ENCODE assay signal across 32 cellular contexts in genomic region chr19:5738423-5738822, GRCh38. TPM values are rescaled to one million over a fixed set of nuclear protein-coding genes. Genes with fewer than 3 reads are reported as not detected.
DNase-seq lines count a peak whose midpoint lies in the region; ATAC-seq, FAIRE-seq and TF ChIP-seq lines count a peak whose summit lies in the region.
"Had no signal": no experiment of that assay in that cellular context is flagged by ENCODE, and none has a peak within 500 bp of the region (broad histone marks: within the 10 kb centered on the region; RNA-seq: fewer than 3 reads in every experiment).

No MANE protein-coding gene starts in this region.

- WGBS in K562 (ENCODE audit: insufficient coverage, low coverage, missing lambda C conversion rate) = 9% methylated on average over 8 of the region's 8 CpGs
- WGBS in small intestine, 3 donors = 25 to 61% (median 55%) methylated on average over 8 of the region's 8 CpGs

- TF ChIP-seq RAD21 in K562 (CRISPR knock-in tag; conservative IDR thresholded peaks at IDR 0.05 in 1 of 2, IDR thresholded peaks at IDR 0.05 in 1 of 2) = no peak

- H3K27me3 Mint-ChIP-seq in MCF 10A (ENCODE audit: insufficient read depth, unreplicated experiment) = peaks cover 9% of the 10 kb centered on the region
- H3K27me3 Mint-ChIP-seq in activated CD4-positive, alpha-beta T cell treated with anti-CD3 and anti-CD28 coated beads, Interleukin-2, amount 10 ng/mL, durations not matched to agents 7 days and 5 days = peaks cover 6% of the 10 kb centered on the region

- no peak for TF ChIP-seq EP300 in K562 (IDR thresholded peaks at IDR 0.05; ENCODE audit: low read length)

- no peak overlapping the region for H2AFZ ChIP-seq in K562 (ENCODE audit: low read depth, low read length)

- H3K4me2 ChIP-seq in K562 (ENCODE audit: insufficient read depth, low read length) = no peak overlapping the region

- H3K4me3 ChIP-seq in breast epithelium (no peak overlapping the region), K562 (no peak overlapping the region), fibroblast of villous mesenchyme (ENCODE audit: low read depth, low read length) (no peak overlapping the region), small intestine (ENCODE audit: low read depth in 1 of 2, low read length in 2 of 2) (no peak overlapping the region)
- H3K4me3 ChIP-seq: GM12878, right lobe of liver, stomach, vagina had no signal

- TF ChIP-seq POLR2A in breast epithelium (IDR thresholded peaks at IDR 0.05) (no peak), K562 (conservative IDR thresholded peaks at IDR 0.05) (no peak)

- TF ChIP-seq CTCF in MCF 10A (IDR thresholded peaks at IDR 0.05; ENCODE audit: unreplicated experiment) (no peak), breast epithelium (IDR thresholded peaks at IDR 0.05) (no peak), K562 (IDR thresholded peaks at IDR 0.05 in 2 of 3, conservative IDR thresholded peaks at IDR 0.05 in 1 of 3; ENCODE audit: insufficient read depth in 2 of 3, low read depth in 1 of 3, low read length in 3 of 3) (no peak), fibroblast of villous mesenchyme (IDR thresholded peaks at IDR 0.05; ENCODE audit: insufficient read depth, low read depth, low read length) (no peak)

- ATAC-seq in K562 = no peak
- ATAC-seq: GM12878; naive thymus-derived CD4-positive, alpha-beta T cell; Panc1 had no signal

- no peaks in the 10 kb centered on the region for H3K27me3 ChIP-seq in breast epithelium
- peaks cover 10 to 44% of the 10 kb centered on the region in 2 experiments; a peak in 4 of 5 replicates for H3K27me3 ChIP-seq in K562 (ENCODE audit: control insufficient read depth in 2 of 2, insufficient read depth in 2 of 2, low read length in 2 of 2)
- no peaks in the 10 kb centered on the region for H3K27me3 ChIP-seq in small intestine (ENCODE audit: control insufficient read depth in 2 of 2, insufficient read depth in 2 of 2, low read length in 2 of 2)
- H3K27me3 ChIP-seq: right lobe of liver, vagina had no signal

- H3K9me3 ChIP-seq in breast epithelium (no peaks in the 10 kb centered on the region), K562 (replicated peaks; ENCODE audit: control insufficient read depth, insufficient read depth, low read depth, low read length) (peaks cover 3% of the 10 kb centered on the region; the same call in 1 of the 2 replicates), small intestine (ENCODE audit: control insufficient read depth, low read depth) (no peaks in the 10 kb centered on the region)
- H3K9me3 ChIP-seq: right lobe of liver, stomach, vagina had no signal

- intact Hi-C loops in MCF 10A (cut with micrococcal nuclease) = no loop called here
- intact Hi-C loops in breast epithelium (cut with DNase I; ENCODE audit: low total_unique reads) = no loop called here
- intact Hi-C loops in K562 (cut with micrococcal nuclease) = no loop called here

- H3K36me3 Mint-ChIP-seq in MCF 10A (ENCODE audit: insufficient read depth, unreplicated experiment) = no peaks in the 10 kb centered on the region
- H3K36me3 Mint-ChIP-seq in activated CD4-positive, alpha-beta T cell treated with anti-CD3 and anti-CD28 coated beads, Interleukin-2, amount 10 ng/mL, durations not matched to agents 7 days and 5 days (ENCODE audit: low read depth) = no peaks in the 10 kb centered on the region
- H3K36me3 Mint-ChIP-seq: brain; CD14-positive monocyte; naive thymus-derived CD4-positive, alpha-beta T cell had no signal

- CTCF ChIA-PET in MCF 10A (lab: Yijun Ruan, JAX) (no interaction called here), K562 (lab: Yijun Ruan, JAX; ENCODE audit: low intra/inter-chr PET ratio) (no interaction called here)
- CTCF ChIA-PET in activated CD4-positive, alpha-beta T cell treated with anti-CD3 and anti-CD28 coated beads, Interleukin-2, amount 10 ng/mL, durations not matched to agents 7 days and 5 days (lab: Charles Lee) = interaction anchor here (0.6 kb wide), 1 partner anchor 376 kb away, joined by 3 read pairs; no protein-coding TSS in a partner anchor

- no peak overlapping the region for H3K9ac ChIP-seq in K562 (ENCODE audit: insufficient read depth in 1 of 2, low read depth in 2 of 2, low read length in 2 of 2)

- H3K4me3 Mint-ChIP-seq in MCF 10A (ENCODE audit: unreplicated experiment) = no peak overlapping the region
- no peak overlapping the region for H3K4me3 Mint-ChIP-seq in activated CD4-positive, alpha-beta T cell treated with anti-CD3 and anti-CD28 coated beads, Interleukin-2, amount 10 ng/mL, durations not matched to agents 7 days and 5 days
- H3K4me3 Mint-ChIP-seq: brain; CD14-positive monocyte; H9; naive thymus-derived CD4-positive, alpha-beta T cell; T-helper 2 cell treated with Interferon-gamma antibody and Interleukin-4, amounts not matched to agents 5 μg/mL and 100 μg/mL, for 36 hours had no signal

- BruUV-seq in MCF 10A (replicated peaks; lab: Mats Ljungman, UMichigan) (no TSS peak), K562 (replicated peaks; lab: Mats Ljungman, UMichigan) (no TSS peak)

- no peaks in the 10 kb centered on the region for H3K4me1 Mint-ChIP-seq in MCF 10A (ENCODE audit: insufficient read depth, unreplicated experiment)
- H3K4me1 Mint-ChIP-seq in activated CD4-positive, alpha-beta T cell treated with anti-CD3 and anti-CD28 coated beads, Interleukin-2, amount 10 ng/mL, durations not matched to agents 7 days and 5 days = no peaks in the 10 kb centered on the region
- H3K4me1 Mint-ChIP-seq: brain; CD14-positive monocyte; H9; naive thymus-derived CD4-positive, alpha-beta T cell had no signal

- no peaks in the 10 kb centered on the region for H4K20me1 ChIP-seq in K562 (replicated peaks; ENCODE audit: control insufficient read depth, insufficient read depth, low read length)

- FAIRE-seq in K562 (lab: Jason Lieb, UNC) (no peak), small intestine (lab: Jason Lieb, UNC) (no peak)
- FAIRE-seq: D721Med, GM12878 had no signal

- H3K9me1 ChIP-seq in K562 (ENCODE audit: control insufficient read depth, insufficient read depth, low read length) = no peaks in the 10 kb centered on the region

- peak; percentile 53 for DNase-seq in MCF 10A (ENCODE audit: unreplicated experiment)
- no peak for DNase-seq in breast epithelium (ENCODE audit: low spot score in 2 of 2)
- no peak for DNase-seq in K562 (ENCODE audit: extremely low read depth in 1 of 4, low spot score in 3 of 4)
- DNase-seq in fibroblast of villous mesenchyme (ENCODE audit: low read depth) = peak; percentile 50
- DNase-seq in small intestine = peak; percentile 6
- DNase-seq in activated CD4-positive, alpha-beta T cell treated with anti-CD3 and anti-CD28 coated beads, Interleukin-2, amount 10 ng/mL, durations not matched to agents 7 days and 5 days = no peak
- DNase-seq in activated CD4-positive, alpha-beta T cell treated with anti-CD3 and anti-CD28 coated beads, Interleukin-2, amount 50 U/mL, for 1 hour = no peak
- DNase-seq in SHP77 (lab: John Stamatoyannopoulos, UW) = no peak
- DNase-seq: activated naive CD4-positive, alpha-beta T cell treated with anti-CD3 and anti-CD28 coated beads, Interleukin-2, amount 50 U/mL, for 16 hours; amniotic stem cell; EL; H9; naive thymus-derived CD4-positive, alpha-beta T cell; NCI-H1436; NCI-H2081 treated with DMSO at 0.1 percent for 48 hours; NCI-H226; NCI-H69; Right ventricle myocardium superior; stomach had no signal

- no peaks in the 10 kb centered on the region for H3K79me2 ChIP-seq in K562 (ENCODE audit: control insufficient read depth, insufficient read depth, low read length)

- no peaks in the 10 kb centered on the region for H3K9me3 Mint-ChIP-seq in MCF 10A (ENCODE audit: unreplicated experiment)
- no peaks in the 10 kb centered on the region for H3K9me3 Mint-ChIP-seq in activated CD4-positive, alpha-beta T cell treated with anti-CD3 and anti-CD28 coated beads, Interleukin-2, amount 10 ng/mL, durations not matched to agents 7 days and 5 days
- H3K9me3 Mint-ChIP-seq: activated T-helper 2 cell treated with anti-CD3 and anti-CD28 coated beads, Interferon-gamma antibody, Interleukin-2, Interleukin-4, amounts not matched to agents 10 μg/mL and 5 μg/mL and 100 μg/mL, durations not matched to agents 14 hours and 24 hours and 36 hours; T-helper 2 cell treated with Interferon-gamma antibody and Interleukin-4, amounts not matched to agents 5 μg/mL and 100 μg/mL, for 36 hours had no signal

- in situ Hi-C loops in K562 (cut with MboI) = no loop called here

- H3K27ac ChIP-seq in breast epithelium = no peak overlapping the region
- no peak overlapping the region for H3K27ac ChIP-seq in K562 (ENCODE audit: extremely low read depth, low read depth, low read length)
- H3K27ac ChIP-seq in small intestine (ENCODE audit: low read depth in 1 of 2, low read length in 1 of 2) = no peak overlapping the region
- H3K27ac ChIP-seq: right lobe of liver, stomach, vagina had no signal

- no peaks in the 10 kb centered on the region for H3K4me1 ChIP-seq in breast epithelium
- no peaks in the 10 kb centered on the region; a peak in 1 of 5 replicates for H3K4me1 ChIP-seq in K562 (replicated peaks in 1 of 2; ENCODE audit: control insufficient read depth in 2 of 2, insufficient read depth in 2 of 2, low read length in 2 of 2)
- no peaks in the 10 kb centered on the region for H3K4me1 ChIP-seq in small intestine (ENCODE audit: control insufficient read depth in 2 of 2, insufficient read depth in 1 of 2, low read depth in 1 of 2, low read length in 1 of 2)
- H3K4me1 ChIP-seq: right lobe of liver, stomach, vagina had no signal

- H3K36me3 ChIP-seq in breast epithelium = no peaks in the 10 kb centered on the region
- no peaks in the 10 kb centered on the region for H3K36me3 ChIP-seq in K562 (ENCODE audit: control insufficient read depth, insufficient read depth, low read length)
- no peaks in the 10 kb centered on the region for H3K36me3 ChIP-seq in small intestine (ENCODE audit: control insufficient read depth in 2 of 2, insufficient read depth in 2 of 2, low read length in 2 of 2)
- H3K36me3 ChIP-seq: right lobe of liver, stomach, vagina had no signal

- H3K27ac Mint-ChIP-seq in MCF 10A (ENCODE audit: low read depth, unreplicated experiment) = no peak overlapping the region
- no peak overlapping the region for H3K27ac Mint-ChIP-seq in activated CD4-positive, alpha-beta T cell treated with anti-CD3 and anti-CD28 coated beads, Interleukin-2, amount 10 ng/mL, durations not matched to agents 7 days and 5 days
- H3K27ac Mint-ChIP-seq: activated T-helper 2 cell treated with anti-CD3 and anti-CD28 coated beads, Interferon-gamma antibody, Interleukin-2, Interleukin-4, amounts not matched to agents 10 μg/mL and 5 μg/mL and 100 μg/mL, durations not matched to agents 14 hours and 24 hours and 36 hours; brain; CD14-positive monocyte; H9; naive thymus-derived CD4-positive, alpha-beta T cell; T-helper 2 cell treated with Interferon-gamma antibody and Interleukin-4, amounts not matched to agents 5 μg/mL and 100 μg/mL, for 36 hours had no signal

- POLR2A ChIA-PET in MCF 10A (lab: Yijun Ruan, JAX) = no interaction called here
- POLR2A ChIA-PET in K562 (lab: Yijun Ruan, JAX) = no interaction called here
- POLR2A ChIA-PET in activated CD4-positive, alpha-beta T cell treated with anti-CD3 and anti-CD28 coated beads, Interleukin-2, amount 10 ng/mL, durations not matched to agents 7 days and 5 days (lab: Charles Lee) = no interaction called here

RNA-seq across cellular contexts. Expression of gene CATSPERD, which starts 18.0 kb away (rescaled TPM):
- total RNA-seq in MCF 10A (2022) (not detected in 2 replicates), breast epithelium (not detected), K562 (2014; rRNA removed) (not detected in 2 replicates), K562 (2014; rRNA removed; fragmentation: Illumina TruSeq; extraction: Trizol) (not detected in 2 replicates), K562 (2015; rRNA removed; fragmentation: Illumina TruSeq; extraction: Trizol) (not detected in 2 replicates), K562 (2021) (not detected in 2 replicates), fibroblast of villous mesenchyme (not detected in 2 replicates)
- total RNA-seq in K562 (2011; cell fraction: chromatin; rRNA removed; ENCODE audit: low replicate concordance) = not detected in 2 replicates
- not detected in 2 replicates for total RNA-seq in K562 (2011; cell fraction: nucleolus; rRNA removed)
- total RNA-seq in K562 (2011; cell fraction: nucleoplasm; rRNA removed) = not detected in 2 replicates
- polyA plus RNA-seq in K562 (2011; rRNA removed) (not detected in 2 replicates), K562 (2014; fragmentation: Illumina TruSeq; extraction: Trizol) (not detected in 2 replicates), K562 (2014; fragmentation: Nextera tagmentation; extraction: Ambion mirVana) (not detected), K562 (2014; rRNA removed) (not detected in 2 replicates), small intestine (not detected)
- polyA plus RNA-seq in K562 (2011; cell fraction: cytosol; rRNA removed) = not detected in 2 replicates
- polyA plus RNA-seq in K562 (2011; cell fraction: nucleus; rRNA removed) = not detected in 2 replicates
- 0.04 TPM in 1 of 2 replicates, not detected in the other for polyA plus RNA-seq in K562 (2012)
- not detected in 2 replicates for polyA minus RNA-seq in K562 (2011; rRNA and poly(A)+ RNA removed)
- not detected in 2 replicates for polyA minus RNA-seq in K562 (2011; cell fraction: cytosol; rRNA and poly(A)+ RNA removed)
- not detected in 2 replicates for polyA minus RNA-seq in K562 (2011; cell fraction: nucleus; rRNA and poly(A)+ RNA removed)
- not detected for total RNA-seq in activated CD4-positive, alpha-beta T cell treated with anti-CD3 and anti-CD28 coated beads, Interleukin-2, amount 10 ng/mL, durations not matched to agents 7 days and 5 days
- total RNA-seq: A172; activated T-helper 2 cell treated with anti-CD3 and anti-CD28 coated beads, Interferon-gamma antibody, Interleukin-2, Interleukin-4, amounts not matched to agents 10 μg/mL and 5 μg/mL and 100 μg/mL, durations not matched to agents 14 hours and 24 hours and 36 hours; chondrocyte; H9; liver; posterior vena cava; right lobe of liver; Right ventricle myocardium superior; stomach; vagina had no signal
- polyA plus RNA-seq: CD14-positive monocyte; liver; naive thymus-derived CD4-positive, alpha-beta T cell; stomach had no signal

RNA-seq across cellular contexts. Expression of gene LONP1, which starts 18.5 kb away (rescaled TPM):
- total RNA-seq in MCF 10A (2022) (219 and 254 TPM in 2 replicates), breast epithelium (10 to 100 TPM; 48.1 to 66.2 (median 60.6) TPM), K562 (2014; rRNA removed) (202 and 214 TPM in 2 replicates), K562 (2014; rRNA removed; fragmentation: Illumina TruSeq; extraction: Trizol) (26.9 and 37.3 TPM in 2 replicates), K562 (2015; rRNA removed; fragmentation: Illumina TruSeq; extraction: Trizol) (89.1 and 89.8 TPM in 2 replicates), K562 (2021) (207 and 238 TPM in 2 replicates), fibroblast of villous mesenchyme (65.2 and 116 TPM in 2 replicates)
- 180 and 424 TPM in 2 replicates for total RNA-seq in K562 (2011; cell fraction: chromatin; rRNA removed; ENCODE audit: low replicate concordance)
- total RNA-seq in K562 (2011; cell fraction: nucleolus; rRNA removed) = 314 and 331 TPM in 2 replicates
- total RNA-seq in K562 (2011; cell fraction: nucleoplasm; rRNA removed) = 165 and 217 TPM in 2 replicates
- polyA plus RNA-seq in K562 (2011; rRNA removed) (84.5 and 110 TPM in 2 replicates), K562 (2014; fragmentation: Illumina TruSeq; extraction: Trizol) (76.5 and 160 TPM in 2 replicates), K562 (2014; fragmentation: Nextera tagmentation; extraction: Ambion mirVana) (1 to 10 TPM; 1.1 to 3.7 TPM), K562 (2014; rRNA removed) (138 and 161 TPM in 2 replicates), small intestine (10 to 100 TPM; 41.6 to 69.2 (median 45.6) TPM)
- 121 and 226 TPM in 2 replicates for polyA plus RNA-seq in K562 (2011; cell fraction: cytosol; rRNA removed)
- 273 and 320 TPM in 2 replicates for polyA plus RNA-seq in K562 (2011; cell fraction: nucleus; rRNA removed)
- polyA plus RNA-seq in K562 (2012) = 122 and 281 TPM in 2 replicates
- 39.2 and 57.2 TPM in 2 replicates for polyA minus RNA-seq in K562 (2011; rRNA and poly(A)+ RNA removed)
- 97.1 and 131 TPM in 2 replicates for polyA minus RNA-seq in K562 (2011; cell fraction: cytosol; rRNA and poly(A)+ RNA removed)
- 67.5 and 106 TPM in 2 replicates for polyA minus RNA-seq in K562 (2011; cell fraction: nucleus; rRNA and poly(A)+ RNA removed)
- 10 to 100 TPM; 71.7 to 79.6 TPM for total RNA-seq in activated CD4-positive, alpha-beta T cell treated with anti-CD3 and anti-CD28 coated beads, Interleukin-2, amount 10 ng/mL, durations not matched to agents 7 days and 5 days

RNA-seq across cellular contexts. Expression of gene PRR22, which starts 46.1 kb away (rescaled TPM):
- total RNA-seq in MCF 10A (2022) (6.4 and 9.4 TPM in 2 replicates), breast epithelium (1 to 10 TPM in 2 of 3 donors, under 1 TPM in 1; 0.64 to 2.0 (median 1.2) TPM), K562 (2014; rRNA removed) (5.4 and 8.0 TPM in 2 replicates), K562 (2014; rRNA removed; fragmentation: Illumina TruSeq; extraction: Trizol) (0.11 and 0.22 TPM in 2 replicates), K562 (2015; rRNA removed; fragmentation: Illumina TruSeq; extraction: Trizol) (1.9 and 2.7 TPM in 2 replicates), K562 (2021) (9.3 and 12.0 TPM in 2 replicates), fibroblast of villous mesenchyme (under 0.01 and 0.32 TPM in 2 replicates)
- 3.0 and 20.7 TPM in 2 replicates for total RNA-seq in K562 (2011; cell fraction: chromatin; rRNA removed; ENCODE audit: low replicate concordance)
- total RNA-seq in K562 (2011; cell fraction: nucleolus; rRNA removed) = 16.2 and 19.2 TPM in 2 replicates
- total RNA-seq in K562 (2011; cell fraction: nucleoplasm; rRNA removed) = 7.0 and 8.5 TPM in 2 replicates
- polyA plus RNA-seq in K562 (2011; rRNA removed) (1.4 and 2.2 TPM in 2 replicates), K562 (2014; fragmentation: Illumina TruSeq; extraction: Trizol) (1.1 and 3.7 TPM in 2 replicates), K562 (2014; fragmentation: Nextera tagmentation; extraction: Ambion mirVana) (under 1 TPM in 1 of 2 experiments, not detected in 1; 0.03 TPM), K562 (2014; rRNA removed) (8.5 and 8.9 TPM in 2 replicates), small intestine (1 to 10 TPM; 9.0 to 9.7 (median 9.4) TPM)
- 1.5 and 4.4 TPM in 2 replicates for polyA plus RNA-seq in K562 (2011; cell fraction: cytosol; rRNA removed)
- 19.6 and 56.2 TPM in 2 replicates for polyA plus RNA-seq in K562 (2011; cell fraction: nucleus; rRNA removed)
- polyA plus RNA-seq in K562 (2012) = 4.2 and 5.5 TPM in 2 replicates
- polyA minus RNA-seq in K562 (2011; rRNA and poly(A)+ RNA removed) = 0.12 and 0.18 TPM in 2 replicates
- polyA minus RNA-seq in K562 (2011; cell fraction: cytosol; rRNA and poly(A)+ RNA removed) = not detected in 2 replicates
- 2.7 and 3.5 TPM in 2 replicates for polyA minus RNA-seq in K562 (2011; cell fraction: nucleus; rRNA and poly(A)+ RNA removed)
- 1 to 10 TPM; 5.4 to 6.4 TPM for total RNA-seq in activated CD4-positive, alpha-beta T cell treated with anti-CD3 and anti-CD28 coated beads, Interleukin-2, amount 10 ng/mL, durations not matched to agents 7 days and 5 days

RNA-seq across cellular contexts. Expression of gene RPL36, which starts 48.3 kb away (rescaled TPM):
- total RNA-seq in MCF 10A (2022) (1,569 and 1,807 TPM in 2 replicates), breast epithelium (1,000 to 10,000 TPM in 1 of 3 donors, 100 to 1,000 TPM in 2; 687 to 1,274 (median 863) TPM), K562 (2014; rRNA removed) (2,132 and 2,298 TPM in 2 replicates), K562 (2014; rRNA removed; fragmentation: Illumina TruSeq; extraction: Trizol) (392 and 590 TPM in 2 replicates), K562 (2015; rRNA removed; fragmentation: Illumina TruSeq; extraction: Trizol) (1,406 and 1,507 TPM in 2 replicates), K562 (2021) (1,327 and 1,377 TPM in 2 replicates), fibroblast of villous mesenchyme (257 and 261 TPM in 2 replicates)
- total RNA-seq in K562 (2011; cell fraction: chromatin; rRNA removed; ENCODE audit: low replicate concordance) = 84.7 and 180 TPM in 2 replicates
- total RNA-seq in K562 (2011; cell fraction: nucleolus; rRNA removed) = 420 and 494 TPM in 2 replicates
- total RNA-seq in K562 (2011; cell fraction: nucleoplasm; rRNA removed) = 317 and 516 TPM in 2 replicates
- polyA plus RNA-seq in K562 (2011; rRNA removed) (695 and 1,029 TPM in 2 replicates), K562 (2014; fragmentation: Illumina TruSeq; extraction: Trizol) (350 and 728 TPM in 2 replicates), K562 (2014; fragmentation: Nextera tagmentation; extraction: Ambion mirVana) (1,000 to 10,000 TPM; 3,132 to 3,412 TPM), K562 (2014; rRNA removed) (1,530 and 1,653 TPM in 2 replicates), small intestine (1,000 to 10,000 TPM in 2 of 3 donors, 100 to 1,000 TPM in 1; 945 to 1,946 (median 1,463) TPM)
- polyA plus RNA-seq in K562 (2011; cell fraction: cytosol; rRNA removed) = 629 and 993 TPM in 2 replicates
- polyA plus RNA-seq in K562 (2011; cell fraction: nucleus; rRNA removed) = 639 and 683 TPM in 2 replicates
- 2,027 and 2,339 TPM in 2 replicates for polyA plus RNA-seq in K562 (2012)
- 132 and 161 TPM in 2 replicates for polyA minus RNA-seq in K562 (2011; rRNA and poly(A)+ RNA removed)
- polyA minus RNA-seq in K562 (2011; cell fraction: cytosol; rRNA and poly(A)+ RNA removed) = 779 and 953 TPM in 2 replicates
- 134 and 203 TPM in 2 replicates for polyA minus RNA-seq in K562 (2011; cell fraction: nucleus; rRNA and poly(A)+ RNA removed)
- total RNA-seq in activated CD4-positive, alpha-beta T cell treated with anti-CD3 and anti-CD28 coated beads, Interleukin-2, amount 10 ng/mL, durations not matched to agents 7 days and 5 days = 100 to 1,000 TPM; 880 to 925 TPM

RNA-seq across cellular contexts. Expression of gene DUS3L, which starts 52.5 kb away (rescaled TPM):
- total RNA-seq in MCF 10A (2022) (53.5 and 77.6 TPM in 2 replicates), breast epithelium (10 to 100 TPM; 28.8 to 44.9 (median 37.2) TPM), K562 (2014; rRNA removed) (102 and 107 TPM in 2 replicates), K562 (2014; rRNA removed; fragmentation: Illumina TruSeq; extraction: Trizol) (19.0 and 19.5 TPM in 2 replicates), K562 (2015; rRNA removed; fragmentation: Illumina TruSeq; extraction: Trizol) (77.5 and 86.8 TPM in 2 replicates), K562 (2021) (97.0 and 102 TPM in 2 replicates), fibroblast of villous mesenchyme (15.8 and 19.9 TPM in 2 replicates)
- 58.3 and 240 TPM in 2 replicates for total RNA-seq in K562 (2011; cell fraction: chromatin; rRNA removed; ENCODE audit: low replicate concordance)
- total RNA-seq in K562 (2011; cell fraction: nucleolus; rRNA removed) = 172 and 210 TPM in 2 replicates
- total RNA-seq in K562 (2011; cell fraction: nucleoplasm; rRNA removed) = 64.6 and 96.7 TPM in 2 replicates
- polyA plus RNA-seq in K562 (2011; rRNA removed) (27.3 and 37.0 TPM in 2 replicates), K562 (2014; fragmentation: Illumina TruSeq; extraction: Trizol) (81.0 and 83.7 TPM in 2 replicates), K562 (2014; fragmentation: Nextera tagmentation; extraction: Ambion mirVana) (1 to 10 TPM; 1.7 to 2.1 TPM), K562 (2014; rRNA removed) (80.7 and 87.8 TPM in 2 replicates), small intestine (10 to 100 TPM; 41.2 to 43.8 (median 42.6) TPM)
- polyA plus RNA-seq in K562 (2011; cell fraction: cytosol; rRNA removed) = 33.3 and 86.9 TPM in 2 replicates
- 154 and 263 TPM in 2 replicates for polyA plus RNA-seq in K562 (2011; cell fraction: nucleus; rRNA removed)
- polyA plus RNA-seq in K562 (2012) = 51.5 and 103 TPM in 2 replicates
- polyA minus RNA-seq in K562 (2011; rRNA and poly(A)+ RNA removed) = 16.1 and 30.0 TPM in 2 replicates
- polyA minus RNA-seq in K562 (2011; cell fraction: cytosol; rRNA and poly(A)+ RNA removed) = 52.2 and 61.2 TPM in 2 replicates
- 60.2 and 66.8 TPM in 2 replicates for polyA minus RNA-seq in K562 (2011; cell fraction: nucleus; rRNA and poly(A)+ RNA removed)
- 10 to 100 TPM; 49.9 to 60.8 TPM for total RNA-seq in activated CD4-positive, alpha-beta T cell treated with anti-CD3 and anti-CD28 coated beads, Interleukin-2, amount 10 ng/mL, durations not matched to agents 7 days and 5 days

Comparison
In these comparisons a context has a peak if more than half of its experiments do, and no peak if none do; other contexts are left out.
1. DNase-seq: peak in MCF 10A (single experiment), fibroblast of villous mesenchyme (single experiment) and small intestine (single experiment); none in breast epithelium (0 of 2), K562 (0 of 4), activated CD4-positive, alpha-beta T cell treated with anti-CD3 and anti-CD28 coated beads, Interleukin-2, amount 10 ng/mL, durations not matched to agents 7 days and 5 days (single experiment), activated CD4-positive, alpha-beta T cell treated with anti-CD3 and anti-CD28 coated beads, Interleukin-2, amount 50 U/mL, for 1 hour (single experiment) and SHP77 (0 of 2).